Comparison of ENCODE assay signal across 21 cellular contexts in genomic region chr2:132797551-132797950, GRCh38.
DNase-seq lines count a peak whose midpoint lies in the region; ATAC-seq lines count a peak whose summit lies in the region.
"Had no signal": no experiment of that assay in that cellular context is flagged by ENCODE, and none has a peak within 500 bp of the region (broad histone marks: within the 10 kb centered on the region; RNA-seq: fewer than 3 reads in every experiment).

No MANE protein-coding gene starts in this region.

- POLR2A ChIA-PET in activated CD4-positive, alpha-beta T cell treated with anti-CD3 and anti-CD28 coated beads for 36 hours (lab: Charles Lee): no interaction called here

- H3K27me3 Mint-ChIP-seq in activated CD4-positive, alpha-beta T cell treated with anti-CD3 and anti-CD28 coated beads for 36 hours: no peaks in the 10 kb centered on the region
- H3K27me3 Mint-ChIP-seq: stimulated activated naive CD8-positive, alpha-beta T cell treated with anti-CD3 and anti-CD28 coated beads, Interleukin-15, Interleukin-2, amounts not matched to agents 100 ng/mL and 50 ng/mL, for 24 hours had no signal

- DNase-seq in Caki2 (ENCODE audit: low read depth) (peak; percentile 22), M059J (ENCODE audit: low read depth) (peak; percentile 64), dedifferentiated amniotic fluid mesenchymal stem cell (ENCODE audit: extremely low spot score) (peak; percentile 49), non-pigmented ciliary epithelial cell (ENCODE audit: low read depth) (peak; percentile 36), sciatic nerve (ENCODE audit: low spot score) (no peak)
- no peak for DNase-seq in activated CD4-positive, alpha-beta T cell treated with anti-CD3 and anti-CD28 coated beads for 36 hours
- DNase-seq: aorta, DMS153, dorsolateral prefrontal cortex, hypothalamus, NCI-H2029 treated with DMSO at 0.1 percent for 48 hours, NCI-H526 treated with DMSO at 0.1 percent for 48 hours, pancreas, SW 1271, uterus had no signal

- no peaks in the 10 kb centered on the region for H3K36me3 Mint-ChIP-seq in activated CD4-positive, alpha-beta T cell treated with anti-CD3 and anti-CD28 coated beads for 36 hours (ENCODE audit: low read depth)

- in situ Hi-C loops in Caki2 (cut with HindIII; ENCODE audit: low pct_unique_long_range_greater_than_20kb, low sequenced_read_pairs): no loop called here

- no peak overlapping the region for H3K27ac Mint-ChIP-seq in activated CD4-positive, alpha-beta T cell treated with anti-CD3 and anti-CD28 coated beads for 36 hours
- H3K27ac Mint-ChIP-seq: activated T-helper 2 cell treated with anti-CD3 and anti-CD28 coated beads, Interferon-gamma antibody, Interleukin-2, Interleukin-4, amounts not matched to agents 10 μg/mL and 5 μg/mL and 100 μg/mL, durations not matched to agents 14 hours and 24 hours and 36 hours; stimulated activated naive CD8-positive, alpha-beta T cell treated with anti-CD3 and anti-CD28 coated beads, Interleukin-15, Interleukin-2, amounts not matched to agents 100 ng/mL and 50 ng/mL, for 24 hours had no signal

- no peak for ATAC-seq in sciatic nerve
- no peak for ATAC-seq in GM19023 (IDR thresholded peaks at IDR 0.05; ENCODE audit: unreplicated experiment)
- no peak for ATAC-seq in activated CD4-positive, alpha-beta T cell treated with anti-CD3 and anti-CD28 coated beads for 36 hours
- ATAC-seq in HG02870 (IDR thresholded peaks at IDR 0.05; ENCODE audit: unreplicated experiment): no peak
- ATAC-seq: esophagus mucosa, left lobe of liver, pancreas had no signal

- no peaks in the 10 kb centered on the region for H3K4me1 Mint-ChIP-seq in activated CD4-positive, alpha-beta T cell treated with anti-CD3 and anti-CD28 coated beads for 36 hours

- no peaks in the 10 kb centered on the region for H3K9me3 Mint-ChIP-seq in activated CD4-positive, alpha-beta T cell treated with anti-CD3 and anti-CD28 coated beads for 36 hours (ENCODE audit: low read depth)
- H3K9me3 Mint-ChIP-seq: activated T-helper 2 cell treated with anti-CD3 and anti-CD28 coated beads, Interferon-gamma antibody, Interleukin-2, Interleukin-4, amounts not matched to agents 10 μg/mL and 5 μg/mL and 100 μg/mL, durations not matched to agents 14 hours and 24 hours and 36 hours; stimulated activated naive CD8-positive, alpha-beta T cell treated with anti-CD3 and anti-CD28 coated beads, Interleukin-15, Interleukin-2, amounts not matched to agents 100 ng/mL and 50 ng/mL, for 24 hours had no signal

- CTCF ChIA-PET in activated CD4-positive, alpha-beta T cell treated with anti-CD3 and anti-CD28 coated beads for 36 hours (lab: Charles Lee): no interaction called here

- intact Hi-C loops in sciatic nerve (cut with DNase I): no loop called here
- intact Hi-C loops in activated CD4-positive, alpha-beta T cell treated with anti-CD3 and anti-CD28 coated beads for 36 hours (cut with DNase I, micrococcal nuclease): no loop called here

- no peak overlapping the region for H3K4me3 Mint-ChIP-seq in activated CD4-positive, alpha-beta T cell treated with anti-CD3 and anti-CD28 coated beads for 36 hours
- H3K4me3 Mint-ChIP-seq: stimulated activated naive CD8-positive, alpha-beta T cell treated with anti-CD3 and anti-CD28 coated beads, Interleukin-15, Interleukin-2, amounts not matched to agents 100 ng/mL and 50 ng/mL, for 24 hours had no signal

Comparison
In these comparisons a context has a peak if more than half of its experiments do, and no peak if none do; other contexts are left out.
1. DNase-seq: peak in Caki2 (single experiment), M059J (single experiment), dedifferentiated amniotic fluid mesenchymal stem cell (single experiment) and non-pigmented ciliary epithelial cell (single experiment); none in sciatic nerve (single experiment) and activated CD4-positive, alpha-beta T cell treated with anti-CD3 and anti-CD28 coated beads for 36 hours (single experiment).